ENCODE assay signal across 27 cellular contexts in the genomic region with DNA sequence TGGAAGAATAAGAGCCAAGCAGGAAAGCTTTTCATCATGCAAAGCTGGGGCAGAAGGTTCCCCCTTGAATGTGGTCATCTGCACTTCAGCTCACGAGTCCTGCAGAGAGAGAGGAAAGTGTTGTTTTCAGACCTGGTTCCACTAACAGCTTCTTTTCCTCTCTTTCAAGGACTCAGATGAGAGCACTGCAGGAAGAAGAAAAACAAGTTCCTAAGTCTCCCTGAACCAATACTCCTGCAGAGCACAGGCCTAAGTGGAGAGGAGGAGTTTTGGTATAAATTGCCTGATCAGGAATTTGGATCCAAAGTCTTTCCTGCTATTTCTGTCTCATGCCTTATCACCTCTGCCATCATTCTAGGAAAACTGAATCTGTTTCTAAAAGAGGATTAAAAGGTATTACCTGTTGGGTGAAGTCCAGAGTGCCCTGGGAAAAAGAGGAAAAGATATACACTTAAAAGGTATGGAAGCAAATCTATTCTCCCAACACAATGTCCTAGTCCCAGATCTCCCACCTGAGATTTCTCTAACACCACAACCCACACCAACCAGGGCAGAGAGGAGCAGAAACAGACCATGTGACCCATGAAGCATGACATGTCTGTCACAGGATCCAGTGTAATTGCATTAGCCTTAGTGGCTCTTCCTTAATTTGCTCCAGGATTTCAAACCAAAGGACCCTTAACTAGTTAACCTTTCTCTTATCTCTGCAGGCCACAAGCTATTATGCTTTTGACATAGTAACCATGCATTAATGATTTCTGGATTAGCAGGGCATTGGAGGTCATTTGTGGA. TPM values are rescaled to one million over a fixed set of nuclear protein-coding genes. Genes with fewer than 3 reads are reported as not detected.
"Had no signal": no experiment of that assay in that cellular context is flagged by ENCODE, and none has a peak within 500 bp of the region (broad histone marks: within the 10 kb centered on the region; RNA-seq: fewer than 3 reads in every experiment).

No MANE protein-coding gene starts in this region.

- H3K9me3 Mint-ChIP-seq: activated CD4-positive, alpha-beta memory T cell treated with anti-CD3 and anti-CD28 coated beads for 36 hours; activated CD4-positive, alpha-beta T cell treated with anti-CD3 and anti-CD28 coated beads, Interleukin-2, amount 10 ng/mL, durations not matched to agents 7 days and 5 days; activated naive CD4-positive, alpha-beta T cell treated with anti-CD3 and anti-CD28 coated beads for 36 hours; activated T-cell treated with anti-CD3 and anti-CD28 coated beads, Interleukin-2, amount 50 U/mL, for 4 hours; activated T-helper 17 cell treated with anti-CD3 and anti-CD28 coated beads, Interleukin-2, amount 50 U/mL, for 72 hours; central memory CD8-positive, alpha-beta T cell; T-helper 1 cell treated with Interleukin-12 subunit alpha and Interleukin-12 subunit beta and Interleukin-4 antibody, amounts not matched to agents 30 μg/mL and 1 μg/mL, for 36 hours had no signal

- DNase-seq: activated CD4-positive, alpha-beta memory T cell treated with anti-CD3 and anti-CD28 coated beads for 36 hours; activated CD4-positive, alpha-beta T cell treated with anti-CD3 and anti-CD28 coated beads, Interleukin-2, amount 10 ng/mL, durations not matched to agents 7 days and 5 days; activated CD4-positive, CD25-positive, alpha-beta regulatory T cell; activated CD8-positive, alpha-beta memory T cell treated with anti-CD3 and anti-CD28 coated beads for 24 hours; activated gamma-delta T cell; activated naive CD4-positive, alpha-beta T cell treated with anti-CD3 and anti-CD28 coated beads for 36 hours; activated T-cell treated with anti-CD3 and anti-CD28 coated beads, Interleukin-2, amount 50 U/mL, for 4 hours; amygdala; Kasumi-1; NCI-H1105 treated with DMSO at 0.1 percent for 48 hours; NCI-H1436 treated with DMSO at 0.1 percent for 48 hours; NCI-H187; NCI-H2081; NCI-H510A treated with DMSO at 0.1 percent for 48 hours; NCI-H69; NK-92 treated with Interleukin-12 subunit alpha and Interleukin-12 subunit beta, amount 100 ng/mL, for 24 hours; Peyer's patch; Right ventricle myocardium superior; T-helper 9 cell had no signal

- H3K27me3 ChIP-seq: Peyer's patch had no signal

- ATAC-seq: activated T-cell treated with anti-CD3 and anti-CD28 coated beads, Interleukin-2, amount 50 U/mL, for 4 hours; activated T-helper 17 cell treated with anti-CD3 and anti-CD28 coated beads, Interleukin-2, amount 50 U/mL, for 72 hours had no signal

- H3K4me1 ChIP-seq: Peyer's patch, SJSA1 had no signal

- H3K36me3 Mint-ChIP-seq: activated CD4-positive, alpha-beta memory T cell treated with anti-CD3 and anti-CD28 coated beads for 36 hours; activated naive CD8-positive, alpha-beta T cell; brain had no signal

- H3K27me3 Mint-ChIP-seq: activated CD4-positive, alpha-beta memory T cell treated with anti-CD3 and anti-CD28 coated beads for 36 hours; activated T-helper 17 cell treated with anti-CD3 and anti-CD28 coated beads, Interleukin-2, amount 50 U/mL, for 72 hours; central memory CD8-positive, alpha-beta T cell had no signal

- H3K27ac ChIP-seq: Peyer's patch, RWPE1, SJSA1 had no signal

- H3K4me3 Mint-ChIP-seq: activated CD4-positive, alpha-beta memory T cell treated with anti-CD3 and anti-CD28 coated beads for 36 hours; activated CD4-positive, alpha-beta T cell treated with anti-CD3 and anti-CD28 coated beads, Interleukin-2, amount 10 ng/mL, durations not matched to agents 7 days and 5 days; activated naive CD4-positive, alpha-beta T cell treated with anti-CD3 and anti-CD28 coated beads for 36 hours; activated naive CD8-positive, alpha-beta T cell; activated T-cell treated with anti-CD3 and anti-CD28 coated beads, Interleukin-2, amount 50 U/mL, for 4 hours; activated T-helper 17 cell treated with anti-CD3 and anti-CD28 coated beads, Interleukin-2, amount 50 U/mL, for 72 hours; brain; central memory CD8-positive, alpha-beta T cell; T-helper 1 cell treated with Interleukin-12 subunit alpha and Interleukin-12 subunit beta and Interleukin-4 antibody, amounts not matched to agents 30 μg/mL and 1 μg/mL, for 36 hours had no signal

- H3K4me1 Mint-ChIP-seq: activated CD4-positive, alpha-beta T cell treated with anti-CD3 and anti-CD28 coated beads, Interleukin-2, amount 10 ng/mL, durations not matched to agents 7 days and 5 days; activated T-helper 17 cell treated with anti-CD3 and anti-CD28 coated beads, Interleukin-2, amount 50 U/mL, for 72 hours had no signal

- H3K4me3 ChIP-seq: Peyer's patch, SJSA1 had no signal

- H3K36me3 ChIP-seq: Peyer's patch, SJSA1 had no signal

- H3K9me3 ChIP-seq: Peyer's patch, SJSA1 had no signal

- H3K27ac Mint-ChIP-seq: activated CD4-positive, alpha-beta memory T cell treated with anti-CD3 and anti-CD28 coated beads for 36 hours; activated CD4-positive, alpha-beta T cell treated with anti-CD3 and anti-CD28 coated beads, Interleukin-2, amount 10 ng/mL, durations not matched to agents 7 days and 5 days; activated naive CD4-positive, alpha-beta T cell treated with anti-CD3 and anti-CD28 coated beads for 36 hours; activated naive CD8-positive, alpha-beta T cell; activated T-helper 17 cell treated with anti-CD3 and anti-CD28 coated beads, Interleukin-2, amount 50 U/mL, for 72 hours; T-helper 1 cell treated with Interleukin-12 subunit alpha and Interleukin-12 subunit beta and Interleukin-4 antibody, amounts not matched to agents 30 μg/mL and 1 μg/mL, for 36 hours had no signal

RNA-seq across cellular contexts. Expression of gene HLA-DRB5, which starts 12.2 kb away (rescaled TPM):
- total RNA-seq: astrocyte, SJSA1 had no signal
